9 cellular contexts compared by ENCODE assay signal in genomic region chr12:123533672-123534643, GRCh38. TPM values are rescaled to one million over a fixed set of nuclear protein-coding genes. Genes with fewer than 3 reads are reported as not detected.
A peak's percentile ranks its signal among the peaks of the same experiment; 100 is the strongest.
DNase-seq lines count a peak whose midpoint lies in the region; ATAC-seq, FAIRE-seq and TF ChIP-seq lines count a peak whose summit lies in the region.
"Had no signal": no experiment of that assay in that cellular context is flagged by ENCODE, and none has a peak within 500 bp of the region (broad histone marks: within the 10 kb centered on the region; RNA-seq: fewer than 3 reads in every experiment).

TSS of gene RILPL1 (minus strand) at chr12:123533719. CDS start at chr12:123533482, 237 bp downstream.

- peak within 1 kb of the TSS; percentile 67 for H3K4me3 ChIP-seq in GM12878
- H3K4me3 ChIP-seq in rectal smooth muscle tissue (ENCODE audit: low read length) = peak within 1 kb of the TSS; percentile 67

- peak in 2 of 3 experiments; percentile 23 to 31; a peak in 2 of 6 replicates for TF ChIP-seq CTCF in GM12878 (IDR thresholded peaks at IDR 0.05 in 2 of 3, conservative IDR thresholded peaks at IDR 0.05 in 1 of 3; ENCODE audit: control insufficient read depth in 2 of 3, extremely low read depth in 1 of 3, insufficient read depth in 1 of 3, low read depth in 3 of 3, low read length in 3 of 3)

- peak within 1 kb of the TSS; percentile 79 for H2AFZ ChIP-seq in GM12878 (ENCODE audit: control insufficient read depth, low read depth, low read length)

- FAIRE-seq in GM12878 (lab: Jason Lieb, UNC) = no peak
- FAIRE-seq: G401.6 had no signal

- no peaks in the 10 kb centered on the region for H3K9me3 ChIP-seq in GM12878 (replicated peaks; ENCODE audit: control insufficient read depth, insufficient read depth, low read length)

- no peaks in the 10 kb centered on the region; a peak in 2 of 4 replicates for H3K27me3 ChIP-seq in GM12878 (replicated peaks in 1 of 2; ENCODE audit: control insufficient read depth in 2 of 2, insufficient read depth in 2 of 2, low read length in 1 of 2)
- H3K27me3 ChIP-seq in rectal smooth muscle tissue (ENCODE audit: control insufficient read depth, insufficient read depth, low read length) = no peaks in the 10 kb centered on the region

- H3K9ac ChIP-seq in GM12878 (ENCODE audit: control insufficient read depth, insufficient read depth, low read length) = peak within 1 kb of the TSS; percentile 39; the same call in 1 of the 2 replicates
- peak within 1 kb of the TSS; percentile 45 for H3K9ac ChIP-seq in rectal smooth muscle tissue (ENCODE audit: low read length)

- peaks cover 16% of the 10 kb centered on the region for H3K4me1 ChIP-seq in GM12878 (ENCODE audit: control insufficient read depth, insufficient read depth, low read length)
- H3K4me1 ChIP-seq in rectal smooth muscle tissue (ENCODE audit: control insufficient read depth, insufficient read depth, low read length) = peaks cover 14% of the 10 kb centered on the region

- in situ Hi-C loops in GM12878 (cut with MboI) = no loop called here

- 0 out of 2 replicates have a peak, but pooled peaks have one; percentile 4 for TF ChIP-seq RAD21 in GM12878 (IDR thresholded peaks at IDR 0.05; ENCODE audit: insufficient read depth, low read depth, low read length)

- BruUV-seq in GM12878 (replicated peaks; lab: Mats Ljungman, UMichigan) = no TSS peak

- POLR2A ChIA-PET in GM12878 (lab: Charles Lee) = no interaction called here

- H4K20me1 ChIP-seq in GM12878 (ENCODE audit: control insufficient read depth, insufficient read depth) = no peaks in the 10 kb centered on the region; the same call in 1 of the 2 replicates

- peak; percentile 75 for ATAC-seq in GM12878

- no peak for TF ChIP-seq EP300 in GM12878 (IDR thresholded peaks at IDR 0.05; ENCODE audit: borderline replicate concordance in 1 of 2, control insufficient read depth in 1 of 2, low read depth in 2 of 2, low read length in 2 of 2)

- 7% methylated on average over 25 of the region's 114 CpGs for WGBS in GM12878 (ENCODE audit: insufficient coverage, insufficient replicate concordance, low lambda C conversion rate, missing lambda C conversion rate)

- H3K79me2 ChIP-seq in GM12878 (ENCODE audit: control insufficient read depth, insufficient read depth, low read length) = no peaks in the 10 kb centered on the region

- no peaks in the 10 kb centered on the region for H3K36me3 ChIP-seq in GM12878 (ENCODE audit: control insufficient read depth in 2 of 2, insufficient read depth in 2 of 2, low read length in 1 of 2)
- no peaks in the 10 kb centered on the region for H3K36me3 ChIP-seq in rectal smooth muscle tissue (ENCODE audit: control insufficient read depth, insufficient read depth, low read length)

- RAD21 ChIA-PET in GM12878 (lab: Charles Lee; ENCODE audit: unreplicated experiment) = no interaction called here

- DNase-seq in NCI-H1417 (lab: John Stamatoyannopoulos, UW) (peak; percentile 14 to 64 (median 62)), NCI-H1417 treated with DMSO at 0.1 percent for 48 hours (lab: John Stamatoyannopoulos, UW) (no peak), HT1080 (ENCODE audit: low read depth) (peak; percentile 50), T-helper 2 cell (peak in 4 of 5 experiments; percentile 22 to 45 (median 36)), GM12878 (ENCODE audit: low read depth, low spot score) (no peak), hippocampal formation (lab: John Stamatoyannopoulos, UW) (peak; percentile 43 to 73), KG1 (lab: John Stamatoyannopoulos, UW) (no peak)

- no peak within 1 kb of the TSS for H3K27ac ChIP-seq in GM12878 (ENCODE audit: control insufficient read depth, insufficient read depth)
- peak within 1 kb of the TSS; percentile 71 for H3K27ac ChIP-seq in rectal smooth muscle tissue (ENCODE audit: low read depth, low read length)

- no peak for TF ChIP-seq POLR2A in GM12878 (IDR thresholded peaks at IDR 0.05; ENCODE audit: low read depth, low read length)

- intact Hi-C loops in GM12878 (cut with micrococcal nuclease; ENCODE audit: unreplicated experiment) = no loop called here

- peak within 1 kb of the TSS; percentile 90 for H3K4me2 ChIP-seq in GM12878 (ENCODE audit: control insufficient read depth, insufficient read depth)

- SMC1A ChIA-PET in GM12878 (lab: Charles Lee; ENCODE audit: uncharacterized antibody, unreplicated experiment) = no interaction called here

- CTCF ChIA-PET in GM12878 (lab: Yijun Ruan, JAX) = no interaction called here

TF ChIP-seq in GM12878, 131 proteins besides CTCF, POLR2A, EP300 and RAD21 (continues in another document):
- no peak for TF ChIP-seq JUNB (IDR thresholded peaks at IDR 0.05)
- peak; percentile 48; the same call in 1 of the 2 replicates for TF ChIP-seq IKZF1 (conservative IDR thresholded peaks at IDR 0.05)
- no peak for TF ChIP-seq BRCA1 (IDR thresholded peaks at IDR 0.05; ENCODE audit: low read depth, low read length)
- no peak for TF ChIP-seq MTA2 (IDR thresholded peaks at IDR 0.05; ENCODE audit: low read depth)
- TF ChIP-seq BHLHE40 (IDR thresholded peaks at IDR 0.05; ENCODE audit: borderline replicate concordance in 1 of 2, low read depth in 2 of 2, low read length in 1 of 2) = peak in 1 of 2 experiments; percentile 20; a peak in 1 of 4 replicates
- TF ChIP-seq SIX5 (IDR thresholded peaks at IDR 0.05; ENCODE audit: low read depth, low read length, severe bottlenecking) = no peak
- no peak for TF ChIP-seq BMI1 (IDR thresholded peaks at IDR 0.05; ENCODE audit: borderline replicate concordance)
- no peak for TF ChIP-seq RUNX3 (IDR thresholded peaks at IDR 0.05; ENCODE audit: low read length)
- TF ChIP-seq NFXL1 (IDR thresholded peaks at IDR 0.05; ENCODE audit: borderline replicate concordance) = 0 out of 2 replicates have a peak, but pooled peaks have one; percentile 22
- no peak for TF ChIP-seq RB1 (IDR thresholded peaks at IDR 0.05; ENCODE audit: borderline replicate concordance)
- no peak for TF ChIP-seq ESRRA (IDR thresholded peaks at IDR 0.05; ENCODE audit: low read length)
- peak; percentile 42; the same call in 1 of the 2 replicates for TF ChIP-seq DPF2 (IDR thresholded peaks at IDR 0.05)
- TF ChIP-seq NRF1 (conservative IDR thresholded peaks at IDR 0.05; ENCODE audit: low read depth, low read length) = 0 out of 2 replicates have a peak, but pooled peaks have one; percentile 22
- no peak for TF ChIP-seq SUZ12 (IDR thresholded peaks at IDR 0.05; ENCODE audit: unreplicated experiment)
- TF ChIP-seq BACH1 (IDR thresholded peaks at IDR 0.05; ENCODE audit: borderline replicate concordance) = peak; percentile 52; the same call in 1 of the 2 replicates
- 0 out of 2 replicates have a peak, but pooled peaks have one; percentile 42 for TF ChIP-seq YY1 (IDR thresholded peaks at IDR 0.05; ENCODE audit: low read depth, low read length)
- TF ChIP-seq NFIC (IDR thresholded peaks at IDR 0.05; ENCODE audit: low read depth, low read length) = no peak
- TF ChIP-seq CEBPB (IDR thresholded peaks at IDR 0.05; ENCODE audit: borderline replicate concordance in 1 of 2, low read depth in 2 of 2, low read length in 2 of 2) = no peak
- no peak for TF ChIP-seq RAD51 (IDR thresholded peaks at IDR 0.05)
- TF ChIP-seq ZNF622 (IDR thresholded peaks at IDR 0.05) = no peak
- TF ChIP-seq TARDBP (IDR thresholded peaks at IDR 0.05; ENCODE audit: borderline replicate concordance) = no peak
- TF ChIP-seq TCF12 (IDR thresholded peaks at IDR 0.05; ENCODE audit: low read depth, low read length) = no peak
- peak; percentile 23; the same call in 1 of the 2 replicates for TF ChIP-seq LARP7 (IDR thresholded peaks at IDR 0.05)
- TF ChIP-seq CBX3 (IDR thresholded peaks at IDR 0.05; ENCODE audit: borderline replicate concordance, low read depth) = no peak
- TF ChIP-seq NKRF (conservative IDR thresholded peaks at IDR 0.05) = 0 out of 2 replicates have a peak, but pooled peaks have one; percentile 16

RNA-seq across cellular contexts. Expression of gene RILPL1, which starts in this region (rescaled TPM):
- 8.8 and 11.7 TPM in 2 replicates for total RNA-seq in HT1080 (2014; rRNA removed; shearing (Covaris generic))
- 7.5 and 9.3 TPM in 2 replicates for polyA plus RNA-seq in HT1080 (2015; cell fraction: cytosol; rRNA removed)
- 8.1 and 14.0 TPM in 2 replicates for polyA plus RNA-seq in HT1080 (2015; cell fraction: nucleus; rRNA removed)
- total RNA-seq in GM12878 (2013; cell fraction: nucleolus; rRNA removed) = 4.2 and 5.1 TPM in 2 replicates
- 0.23 and 0.65 TPM in 2 replicates for total RNA-seq in GM12878 (2014; rRNA removed)
- 0.18 and 0.27 TPM in 2 replicates for total RNA-seq in GM12878 (2014; rRNA removed; fragmentation: Illumina TruSeq; extraction: Trizol)
- total RNA-seq in GM12878 (2021) = 0.41 and 0.56 TPM in 2 replicates
- 0.45 TPM for polyA plus RNA-seq in GM12878 (2011; ENCODE audit: low read depth)
- 0.61 and 0.73 TPM in 2 replicates for polyA plus RNA-seq in GM12878 (2011; rRNA removed)
- 0.34 and 0.38 TPM in 2 replicates for polyA plus RNA-seq in GM12878 (2011; cell fraction: cytosol; rRNA removed)
- polyA plus RNA-seq in GM12878 (2011; cell fraction: nucleus; rRNA removed) = 1.4 and 1.5 TPM in 2 replicates
- 0.86 and 0.91 TPM in 2 replicates for polyA plus RNA-seq in GM12878 (2012)
- 0.35 TPM in 1 of 2 replicates, not detected in the other for polyA plus RNA-seq in GM12878 (2014; fragmentation: Illumina TruSeq; extraction: Trizol)
- under 1 TPM; 0.07 to 0.14 TPM for polyA plus RNA-seq in GM12878 (2014; fragmentation: Nextera tagmentation; extraction: Ambion mirVana)
- polyA plus RNA-seq in GM12878 (2014; rRNA removed) = 0.47 and 0.57 TPM in 2 replicates
- under 1 TPM; 0.05 to 0.11 TPM for polyA plus RNA-seq in GM12878 (2016; fragmentation: Nextera tagmentation; extraction: Ambion mirVana)
- polyA minus RNA-seq in GM12878 (2011; rRNA and poly(A)+ RNA removed) = 0.22 and 0.57 TPM in 2 replicates
- polyA minus RNA-seq in GM12878 (2011; cell fraction: cytosol; rRNA and poly(A)+ RNA removed) = 0.83 and 1.6 TPM in 2 replicates
- polyA minus RNA-seq in GM12878 (2011; cell fraction: nucleus; rRNA and poly(A)+ RNA removed) = 0.48 and 0.73 TPM in 2 replicates

Comparison
In these comparisons a context has a peak if more than half of its experiments do, and no peak if none do; other contexts are left out.
1. DNase-seq: peak in NCI-H1417 (3 of 3), HT1080 (single experiment), T-helper 2 cell (4 of 5) and hippocampal formation (2 of 2); none in NCI-H1417 treated with DMSO at 0.1 percent for 48 hours (single experiment), GM12878 (single experiment) and KG1 (single experiment).